ENCODE assay signal across 9 cellular contexts in genomic region chr3:42601898-42602581, GRCh38. TPM values are rescaled to one million over a fixed set of nuclear protein-coding genes. Genes with fewer than 3 reads are reported as not detected.
DNase-seq lines count a peak whose midpoint lies in the region; ATAC-seq, FAIRE-seq and TF ChIP-seq lines count a peak whose summit lies in the region.
"Had no signal": no experiment of that assay in that cellular context is flagged by ENCODE, and none has a peak within 500 bp of the region (broad histone marks: within the 10 kb centered on the region; RNA-seq: fewer than 3 reads in every experiment).

No MANE protein-coding gene starts in this region.

- ATAC-seq in activated CD4-positive, alpha-beta T cell treated with anti-CD3 and anti-CD28 coated beads for 36 hours, result no peak
- ATAC-seq in HG03139 (IDR thresholded peaks at IDR 0.05; ENCODE audit: unreplicated experiment) (no peak), HG03095 (IDR thresholded peaks at IDR 0.05; ENCODE audit: unreplicated experiment) (no peak)

- peaks cover 9% of the 10 kb centered on the region for H3K4me1 ChIP-seq in endothelial cell of umbilical vein (ENCODE audit: control insufficient read depth, extremely low read depth, insufficient read depth, low read length)

- no peaks in the 10 kb centered on the region for H3K9me3 ChIP-seq in endothelial cell of umbilical vein (replicated peaks; ENCODE audit: control insufficient read depth, insufficient read depth, low read length)

- no peak for TF ChIP-seq POLR2A in endothelial cell of umbilical vein (IDR thresholded peaks at IDR 0.05; ENCODE audit: low read depth, low read length)

- peak overlapping the region; percentile 80 for H3K4me3 Mint-ChIP-seq in activated CD4-positive, alpha-beta T cell treated with anti-CD3 and anti-CD28 coated beads for 36 hours

- intact Hi-C loops in activated CD4-positive, alpha-beta T cell treated with anti-CD3 and anti-CD28 coated beads for 36 hours (cut with DNase I, micrococcal nuclease), result loop anchor here in 1 of 2 experiments (5.0 to 10.0 kb wide), 2 partner anchors 590 to 1093 kb away; partner anchors contain the start of gene ABHD5
- intact Hi-C loops in endothelial cell of umbilical vein (cut with micrococcal nuclease), result no loop called here

- H3K27me3 Mint-ChIP-seq in activated CD4-positive, alpha-beta T cell treated with anti-CD3 and anti-CD28 coated beads for 36 hours, result no peaks in the 10 kb centered on the region

- peak in 1 of 2 donors; percentile 4 for TF ChIP-seq CTCF in endothelial cell of umbilical vein (IDR thresholded peaks at IDR 0.05; ENCODE audit: extremely low read depth in 1 of 2, insufficient read depth in 1 of 2, low read depth in 1 of 2, low read length in 2 of 2)
- no peak for TF ChIP-seq CTCF in retinal pigment epithelial cell (conservative IDR thresholded peaks at IDR 0.05; ENCODE audit: low read depth, low read length)

- peak; percentile 31 for DNase-seq in activated CD4-positive, alpha-beta T cell treated with anti-CD3 and anti-CD28 coated beads for 36 hours
- DNase-seq in activated CD4-positive, alpha-beta T cell treated with anti-CD3 and anti-CD28 coated beads, Interleukin-2, amount 50 U/mL, for 4 hours, result no peak
- DNase-seq in RPMI7951 (ENCODE audit: low read depth), result peak; percentile 23
- peak; percentile 47 for DNase-seq in endothelial cell of umbilical vein (ENCODE audit: low read depth, low spot score)
- no peak for DNase-seq in retinal pigment epithelial cell (ENCODE audit: low read depth)
- DNase-seq in hypothalamus (lab: John Stamatoyannopoulos, UW), result no peak

- H3K4me2 ChIP-seq in endothelial cell of umbilical vein (ENCODE audit: insufficient read depth, low read length), result peak overlapping the region; percentile 100

- no TSS peak for BruUV-seq in endothelial cell of umbilical vein (replicated peaks; lab: Mats Ljungman, UMichigan)

- CTCF ChIA-PET in activated CD4-positive, alpha-beta T cell treated with anti-CD3 and anti-CD28 coated beads for 36 hours (lab: Charles Lee), result interaction anchor here (0.7 to 3.8 kb wide), 12 partner anchors 11 to 144 kb away, joined by 3 to 24 read pairs (median 4); partner anchors contain the start of gene SEC22C
- CTCF ChIA-PET in endothelial cell of umbilical vein (lab: Charles Lee), result interaction anchor here (1.5 to 3.8 kb wide), 4 partner anchors 9 to 51 kb away, joined by 4 to 28 read pairs (median 8); partner anchors contain the start of gene SS18L2

- no peak overlapping the region for H3K27ac ChIP-seq in endothelial cell of umbilical vein (ENCODE audit: insufficient read depth, low read depth, low read length)

- no peaks in the 10 kb centered on the region for H3K9me3 Mint-ChIP-seq in activated CD4-positive, alpha-beta T cell treated with anti-CD3 and anti-CD28 coated beads for 36 hours (ENCODE audit: low read depth)

- H3K36me3 Mint-ChIP-seq in activated CD4-positive, alpha-beta T cell treated with anti-CD3 and anti-CD28 coated beads for 36 hours (ENCODE audit: low read depth), result peaks cover 30% of the 10 kb centered on the region

- no peaks in the 10 kb centered on the region for H3K27me3 ChIP-seq in endothelial cell of umbilical vein (ENCODE audit: control insufficient read depth in 2 of 2, insufficient read depth in 2 of 2, low read length in 2 of 2)

- no peaks in the 10 kb centered on the region for H4K20me1 ChIP-seq in endothelial cell of umbilical vein (replicated peaks; ENCODE audit: control insufficient read depth, extremely low read depth, insufficient read depth, low read length)

- H3K9ac ChIP-seq in endothelial cell of umbilical vein (replicated peaks; ENCODE audit: extremely low read depth, insufficient read depth, low read length), result peak overlapping the region; percentile 95

- no peaks in the 10 kb centered on the region for H3K9me1 ChIP-seq in endothelial cell of umbilical vein (replicated peaks; ENCODE audit: control insufficient read depth, extremely low read depth, insufficient read depth, low read length)

- H3K36me3 ChIP-seq in endothelial cell of umbilical vein (ENCODE audit: control insufficient read depth in 2 of 2, extremely low read depth in 1 of 2, insufficient read depth in 2 of 2, low read length in 2 of 2), result peaks cover 0 to under 1% of the 10 kb centered on the region in 2 experiments

- H2AFZ ChIP-seq in endothelial cell of umbilical vein (ENCODE audit: low read depth, low read length), result no peak overlapping the region

- POLR2A ChIA-PET in activated CD4-positive, alpha-beta T cell treated with anti-CD3 and anti-CD28 coated beads for 36 hours (lab: Charles Lee), result interaction anchor here (0.6 kb wide), 1 partner anchor 22 kb away, joined by 3 read pairs; no protein-coding TSS in a partner anchor
- POLR2A ChIA-PET in endothelial cell of umbilical vein (lab: Charles Lee), result no interaction called here

- H3K79me2 ChIP-seq in endothelial cell of umbilical vein (ENCODE audit: control insufficient read depth, insufficient read depth, low read length), result peaks cover 60% of the 10 kb centered on the region

- peak overlapping the region; percentile 95 for H3K27ac Mint-ChIP-seq in activated CD4-positive, alpha-beta T cell treated with anti-CD3 and anti-CD28 coated beads for 36 hours

- FAIRE-seq in endothelial cell of umbilical vein (lab: Jason Lieb, UNC), result no peak
- FAIRE-seq: colon had no signal

- peak overlapping the region; percentile 70 to 99 (median 85) for H3K4me3 ChIP-seq in endothelial cell of umbilical vein (replicated peaks in 1 of 3; ENCODE audit: insufficient read depth in 1 of 3, low read depth in 1 of 3, low read length in 3 of 3)
- H3K4me3 ChIP-seq in retinal pigment epithelial cell (ENCODE audit: low read length), result peak overlapping the region; percentile 89

- dilution Hi-C loops in endothelial cell of umbilical vein (cut with MboI; ENCODE audit: extremely low pct_ligation_motif_present, low sequenced_read_pairs), result no loop called here

- peaks cover 44% of the 10 kb centered on the region for H3K4me1 Mint-ChIP-seq in activated CD4-positive, alpha-beta T cell treated with anti-CD3 and anti-CD28 coated beads for 36 hours

TF ChIP-seq in endothelial cell of umbilical vein, 7 proteins besides CTCF, POLR2A, EP300 and RAD21 (continues in another document):
- no peak for TF ChIP-seq GATA2 (IDR thresholded peaks at IDR 0.05; ENCODE audit: insufficient read depth, insufficient read length, low read depth, low read length)
- TF ChIP-seq MYC (IDR thresholded peaks at IDR 0.05; ENCODE audit: low read depth, low read length), result no peak
- no peak for TF ChIP-seq MAX (IDR thresholded peaks at IDR 0.05; ENCODE audit: insufficient read depth, insufficient read length)

RNA-seq across cellular contexts. Expression of gene NKTR, which starts 1.6 kb away (rescaled TPM):
- 10 to 100 TPM; 50.8 to 59.2 TPM for total RNA-seq in activated CD4-positive, alpha-beta T cell treated with anti-CD3 and anti-CD28 coated beads for 36 hours
- 21.5 and 28.0 TPM in 2 replicates for total RNA-seq in RPMI7951 (2014; rRNA removed; shearing (Covaris generic))
- 92.6 and 99.0 TPM in 2 replicates for total RNA-seq in endothelial cell of umbilical vein
- polyA plus RNA-seq in endothelial cell of umbilical vein, result 22.3 and 27.4 TPM in 2 replicates
- 8.7 and 14.4 TPM in 2 replicates for polyA plus RNA-seq in endothelial cell of umbilical vein (2011; cell fraction: cytosol; rRNA removed)
- polyA plus RNA-seq in endothelial cell of umbilical vein (2011; cell fraction: nucleus; rRNA removed), result 257 and 378 TPM in 2 replicates
- polyA plus RNA-seq in endothelial cell of umbilical vein (2012), result 35.0 and 49.7 TPM in 2 replicates
- 51.7 and 60.7 TPM in 2 replicates for polyA minus RNA-seq in endothelial cell of umbilical vein
- polyA minus RNA-seq in endothelial cell of umbilical vein (2011; cell fraction: cytosol; rRNA and poly(A)+ RNA removed), result 23.9 TPM
- polyA minus RNA-seq in endothelial cell of umbilical vein (2011; cell fraction: nucleus; rRNA and poly(A)+ RNA removed), result 197 and 292 TPM in 2 replicates

RNA-seq across cellular contexts. Expression of gene SS18L2, which starts 11.4 kb away (rescaled TPM):
- total RNA-seq in activated CD4-positive, alpha-beta T cell treated with anti-CD3 and anti-CD28 coated beads for 36 hours, result 10 to 100 TPM; 42.0 to 54.5 TPM
- total RNA-seq in RPMI7951 (2014; rRNA removed; shearing (Covaris generic)), result 59.2 and 67.4 TPM in 2 replicates
- total RNA-seq in endothelial cell of umbilical vein, result 28.6 and 32.4 TPM in 2 replicates
- polyA plus RNA-seq in endothelial cell of umbilical vein, result 14.5 and 20.3 TPM in 2 replicates
- 29.4 and 29.9 TPM in 2 replicates for polyA plus RNA-seq in endothelial cell of umbilical vein (2011; cell fraction: cytosol; rRNA removed)
- polyA plus RNA-seq in endothelial cell of umbilical vein (2011; cell fraction: nucleus; rRNA removed), result 14.6 and 18.4 TPM in 2 replicates
- polyA plus RNA-seq in endothelial cell of umbilical vein (2012), result 34.1 and 53.8 TPM in 2 replicates
- 11.7 and 19.5 TPM in 2 replicates for polyA minus RNA-seq in endothelial cell of umbilical vein
- 12.2 TPM for polyA minus RNA-seq in endothelial cell of umbilical vein (2011; cell fraction: cytosol; rRNA and poly(A)+ RNA removed)
- polyA minus RNA-seq in endothelial cell of umbilical vein (2011; cell fraction: nucleus; rRNA and poly(A)+ RNA removed), result 3.1 and 7.0 TPM in 2 replicates

RNA-seq across cellular contexts. Expression of gene SEC22C, which starts 20.3 kb away (rescaled TPM):
- 10 to 100 TPM; 34.2 to 42.5 TPM for total RNA-seq in activated CD4-positive, alpha-beta T cell treated with anti-CD3 and anti-CD28 coated beads for 36 hours
- 100 and 113 TPM in 2 replicates for total RNA-seq in RPMI7951 (2014; rRNA removed; shearing (Covaris generic))
- 60.7 and 61.9 TPM in 2 replicates for total RNA-seq in endothelial cell of umbilical vein
- 32.9 and 43.9 TPM in 2 replicates for polyA plus RNA-seq in endothelial cell of umbilical vein
- 36.5 and 37.4 TPM in 2 replicates for polyA plus RNA-seq in endothelial cell of umbilical vein (2011; cell fraction: cytosol; rRNA removed)
- polyA plus RNA-seq in endothelial cell of umbilical vein (2011; cell fraction: nucleus; rRNA removed), result 51.9 and 57.1 TPM in 2 replicates
- polyA plus RNA-seq in endothelial cell of umbilical vein (2012), result 37.3 and 53.1 TPM in 2 replicates
- 44.7 and 50.3 TPM in 2 replicates for polyA minus RNA-seq in endothelial cell of umbilical vein
- 15.2 TPM for polyA minus RNA-seq in endothelial cell of umbilical vein (2011; cell fraction: cytosol; rRNA and poly(A)+ RNA removed)
- polyA minus RNA-seq in endothelial cell of umbilical vein (2011; cell fraction: nucleus; rRNA and poly(A)+ RNA removed), result 24.0 and 24.3 TPM in 2 replicates

RNA-seq across cellular contexts. Expression of gene ZBTB47, which starts 51.5 kb away (rescaled TPM):
- total RNA-seq in activated CD4-positive, alpha-beta T cell treated with anti-CD3 and anti-CD28 coated beads for 36 hours, result under 1 TPM; 0.60 to 0.62 TPM
- total RNA-seq in RPMI7951 (2014; rRNA removed; shearing (Covaris generic)), result 8.8 and 13.5 TPM in 2 replicates
- 13.0 and 14.5 TPM in 2 replicates for total RNA-seq in endothelial cell of umbilical vein
- 10.6 and 13.2 TPM in 2 replicates for polyA plus RNA-seq in endothelial cell of umbilical vein
- 7.2 and 9.3 TPM in 2 replicates for polyA plus RNA-seq in endothelial cell of umbilical vein (2011; cell fraction: cytosol; rRNA removed)
- polyA plus RNA-seq in endothelial cell of umbilical vein (2011; cell fraction: nucleus; rRNA removed), result 13.6 and 17.0 TPM in 2 replicates
- 6.8 and 10.4 TPM in 2 replicates for polyA plus RNA-seq in endothelial cell of umbilical vein (2012)
- 13.2 and 16.9 TPM in 2 replicates for polyA minus RNA-seq in endothelial cell of umbilical vein
- polyA minus RNA-seq in endothelial cell of umbilical vein (2011; cell fraction: cytosol; rRNA and poly(A)+ RNA removed), result 10.4 TPM
- 7.6 and 13.3 TPM in 2 replicates for polyA minus RNA-seq in endothelial cell of umbilical vein (2011; cell fraction: nucleus; rRNA and poly(A)+ RNA removed)

Comparison
In these comparisons a context has a peak if more than half of its experiments do, and no peak if none do; other contexts are left out.
1. DNase-seq: peak in activated CD4-positive, alpha-beta T cell treated with anti-CD3 and anti-CD28 coated beads for 36 hours (single experiment), RPMI7951 (single experiment) and endothelial cell of umbilical vein (single experiment); none in activated CD4-positive, alpha-beta T cell treated with anti-CD3 and anti-CD28 coated beads, Interleukin-2, amount 50 U/mL, for 4 hours (0 of 2), retinal pigment epithelial cell (single experiment) and hypothalamus (0 of 51).